ENCODE assay signal across 9 cellular contexts in genomic region chr11:119421941-119422504, GRCh38. TPM values are rescaled to one million over a fixed set of nuclear protein-coding genes. Genes with fewer than 3 reads are reported as not detected.
DNase-seq lines count a peak whose midpoint lies in the region; ATAC-seq and TF ChIP-seq lines count a peak whose summit lies in the region.
"Had no signal": no experiment of that assay in that cellular context is flagged by ENCODE, and none has a peak within 500 bp of the region (broad histone marks: within the 10 kb centered on the region; RNA-seq: fewer than 3 reads in every experiment).

No MANE protein-coding gene starts in this region.

- H3K9me3 ChIP-seq in SK-N-MC (ENCODE audit: low read depth, low read length) (no peaks in the 10 kb centered on the region), gastroesophageal sphincter (no peaks in the 10 kb centered on the region), psoas muscle (no peaks in the 10 kb centered on the region)

- peak overlapping the region; percentile 80 for H3K27ac ChIP-seq in GM23338 (ENCODE audit: low read depth)
- no peak overlapping the region for H3K27ac ChIP-seq in SK-N-MC
- H3K27ac ChIP-seq in gastroesophageal sphincter = peak overlapping the region in 3 of 4 donors; percentile 3 to 72 (median 66)
- H3K27ac ChIP-seq in psoas muscle = no peak overlapping the region

- peaks cover 3% of the 10 kb centered on the region; the same call in 1 of the 3 replicates for H3K9me3 Mint-ChIP-seq in GM23338

- peak; percentile 52 for DNase-seq in GM23338 (ENCODE audit: low spot score)
- no peak for DNase-seq in SK-N-MC (ENCODE audit: low read depth, low spot score)
- no peak for DNase-seq in psoas muscle
- no peak for DNase-seq in 8988T
- DNase-seq in left lobe of liver (ENCODE audit: low spot score) = no peak

- H3K36me3 Mint-ChIP-seq in GM23338 (ENCODE audit: low read depth) = peaks cover 54% of the 10 kb centered on the region

- peaks cover 70% of the 10 kb centered on the region for H3K4me1 Mint-ChIP-seq in GM23338

- no peaks in the 10 kb centered on the region for H3K9me2 ChIP-seq in GM23338 (ENCODE audit: insufficient read depth)

- TF ChIP-seq CTCF in GM23338 (conservative IDR thresholded peaks at IDR 0.05; ENCODE audit: low read depth in 2 of 2) = no peak
- TF ChIP-seq CTCF in gastroesophageal sphincter (IDR thresholded peaks at IDR 0.05) = no peak
- no peak for TF ChIP-seq CTCF in psoas muscle (IDR thresholded peaks at IDR 0.05)

- peak overlapping the region; percentile 74 for H3K4me2 ChIP-seq in GM23338

- H4K20me1 ChIP-seq in GM23338 (replicated peaks; ENCODE audit: insufficient read depth) = peaks cover 10% of the 10 kb centered on the region

- H3K4me3 ChIP-seq in GM23338 (peak overlapping the region; percentile 78), SK-N-MC (peak overlapping the region; percentile 97), gastroesophageal sphincter (peak overlapping the region; percentile 22 to 60), psoas muscle (peak overlapping the region; percentile 46)

- peak; percentile 54 for ATAC-seq in GM23338
- ATAC-seq in gastroesophageal sphincter = no peak
- no peak for ATAC-seq in psoas muscle
- ATAC-seq in GM18505 (IDR thresholded peaks at IDR 0.05; ENCODE audit: unreplicated experiment) = no peak
- no peak for ATAC-seq in left lobe of liver
- ATAC-seq in HG02884 (IDR thresholded peaks at IDR 0.05; ENCODE audit: unreplicated experiment) = no peak

- H3K36me3 ChIP-seq in GM23338 (ENCODE audit: insufficient read depth) (peaks cover 20% of the 10 kb centered on the region), SK-N-MC (ENCODE audit: insufficient read depth, low read length) (peaks cover 19% of the 10 kb centered on the region), gastroesophageal sphincter (peaks cover 0 to 3% of the 10 kb centered on the region in 2 donors), psoas muscle (ENCODE audit: insufficient read depth in 1 of 2, low read depth in 1 of 2) (no peaks in the 10 kb centered on the region)

- peaks cover 40% of the 10 kb centered on the region for H3K79me2 ChIP-seq in GM23338 (replicated peaks; ENCODE audit: insufficient read depth)

- H3K27me3 Mint-ChIP-seq in GM23338 (ENCODE audit: insufficient read depth, low read depth, poor library complexity) = peaks cover 35% of the 10 kb centered on the region

- H3K27me3 ChIP-seq in GM23338 (ENCODE audit: insufficient read depth) (no peaks in the 10 kb centered on the region), gastroesophageal sphincter (peaks cover 40% of the 10 kb centered on the region), psoas muscle (ENCODE audit: insufficient read depth in 3 of 3, low read length in 2 of 3) (peaks cover 0 to 53% (median 16%) of the 10 kb centered on the region in 3 donors)

- TF ChIP-seq POLR2A in gastroesophageal sphincter (IDR thresholded peaks at IDR 0.05) (no peak), GM18505 (IDR thresholded peaks at IDR 0.05; ENCODE audit: borderline replicate concordance, extremely low read depth, insufficient read depth, insufficient read length) (no peak)

- H3F3A ChIP-seq in GM23338 (replicated peaks; ENCODE audit: low read depth) = peaks cover 40% of the 10 kb centered on the region

- H2AFZ ChIP-seq in GM23338 = no peak overlapping the region

- intact Hi-C loops in psoas muscle (cut with DNase I) = no loop called here

- TF ChIP-seq EP300 in gastroesophageal sphincter (IDR thresholded peaks at IDR 0.05) = no peak

- H3K27ac Mint-ChIP-seq in GM23338 = peak overlapping the region; percentile 93

- peaks cover 46% of the 10 kb centered on the region for H3K4me1 ChIP-seq in GM23338 (ENCODE audit: insufficient read depth)
- H3K4me1 ChIP-seq in gastroesophageal sphincter = peaks cover 0 to 44% (median 16%) of the 10 kb centered on the region in 3 donors
- peaks cover 7% of the 10 kb centered on the region for H3K4me1 ChIP-seq in psoas muscle

- H3K9ac ChIP-seq in SK-N-MC (ENCODE audit: insufficient read length) = peak overlapping the region; percentile 58

- H3K4me3 Mint-ChIP-seq in GM23338 = peak overlapping the region; percentile 91

- WGBS in gastroesophageal sphincter (ENCODE audit: low coverage in 1 of 2), 2 donors = 0% methylated on average over 1 to 6 of the region's 28 CpGs
- WGBS in psoas muscle, 3 donors = 0 to 1% (median 1%) methylated on average over 26 to 28 of the region's 28 CpGs

TF ChIP-seq in GM23338, 12 proteins besides CTCF, POLR2A, EP300 and RAD21 (continues in another document):
- no peak for TF ChIP-seq ETS1 (IDR thresholded peaks at IDR 0.05)
- TF ChIP-seq POLR2AphosphoS5 (IDR thresholded peaks at IDR 0.05; ENCODE audit: low read depth) = peak; percentile 15
- TF ChIP-seq, protein P1, sequence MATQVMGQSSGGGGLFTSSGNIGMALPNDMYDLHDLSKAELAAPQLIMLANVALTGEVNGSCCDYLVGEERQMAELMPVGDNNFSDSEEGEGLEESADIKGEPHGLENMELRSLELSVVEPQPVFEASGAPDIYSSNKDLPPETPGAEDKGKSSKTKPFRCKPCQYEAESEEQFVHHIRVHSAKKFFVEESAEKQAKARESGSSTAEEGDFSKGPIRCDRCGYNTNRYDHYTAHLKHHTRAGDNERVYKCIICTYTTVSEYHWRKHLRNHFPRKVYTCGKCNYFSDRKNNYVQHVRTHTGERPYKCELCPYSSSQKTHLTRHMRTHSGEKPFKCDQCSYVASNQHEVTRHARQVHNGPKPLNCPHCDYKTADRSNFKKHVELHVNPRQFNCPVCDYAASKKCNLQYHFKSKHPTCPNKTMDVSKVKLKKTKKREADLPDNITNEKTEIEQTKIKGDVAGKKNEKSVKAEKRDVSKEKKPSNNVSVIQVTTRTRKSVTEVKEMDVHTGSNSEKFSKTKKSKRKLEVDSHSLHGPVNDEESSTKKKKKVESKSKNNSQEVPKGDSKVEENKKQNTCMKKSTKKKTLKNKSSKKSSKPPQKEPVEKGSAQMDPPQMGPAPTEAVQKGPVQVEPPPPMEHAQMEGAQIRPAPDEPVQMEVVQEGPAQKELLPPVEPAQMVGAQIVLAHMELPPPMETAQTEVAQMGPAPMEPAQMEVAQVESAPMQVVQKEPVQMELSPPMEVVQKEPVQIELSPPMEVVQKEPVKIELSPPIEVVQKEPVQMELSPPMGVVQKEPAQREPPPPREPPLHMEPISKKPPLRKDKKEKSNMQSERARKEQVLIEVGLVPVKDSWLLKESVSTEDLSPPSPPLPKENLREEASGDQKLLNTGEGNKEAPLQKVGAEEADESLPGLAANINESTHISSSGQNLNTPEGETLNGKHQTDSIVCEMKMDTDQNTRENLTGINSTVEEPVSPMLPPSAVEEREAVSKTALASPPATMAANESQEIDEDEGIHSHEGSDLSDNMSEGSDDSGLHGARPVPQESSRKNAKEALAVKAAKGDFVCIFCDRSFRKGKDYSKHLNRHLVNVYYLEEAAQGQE (IDR thresholded peaks at IDR 0.05; ENCODE audit: unreplicated experiment) = peak; percentile 14
- no peak for TF ChIP-seq EZH2 (IDR thresholded peaks at IDR 0.05; ENCODE audit: low read depth, unreplicated experiment)
- TF ChIP-seq STAT1 (IDR thresholded peaks at IDR 0.05; ENCODE audit: unreplicated experiment) = no peak
- no peak for TF ChIP-seq ZNF114 (CRISPR knock-in tag; IDR thresholded peaks at IDR 0.05)
- no peak for TF ChIP-seq JUNB (IDR thresholded peaks at IDR 0.05; ENCODE audit: unreplicated experiment)

RNA-seq across cellular contexts. Expression of gene THY1, which starts 0.9 kb away (rescaled TPM):
- 515 and 597 TPM in 2 replicates for total RNA-seq in GM23338 (2014; rRNA removed; shearing (Covaris generic))
- polyA plus RNA-seq in GM23338 (2016; fragmentation: Nextera tagmentation; extraction: Ambion mirVana) (461 and 490 TPM in 2 replicates), psoas muscle (1 to 10 TPM in 1 of 3 donors, under 1 TPM in 2; 0.93 to 6.4 (median 1.00) TPM)
- total RNA-seq in gastroesophageal sphincter (10 to 100 TPM in 3 of 4 donors, 1 to 10 TPM in 1; 2.5 to 34.5 (median 16.8) TPM), psoas muscle (1 to 10 TPM in 3 of 4 donors, under 1 TPM in 1; 0.42 to 2.1 (median 1.4) TPM), left lobe of liver (0.96 TPM)
- total RNA-seq: NCI-H460 had no signal

RNA-seq across cellular contexts. Expression of gene USP2, which starts 40.5 kb away (rescaled TPM):
- 4.9 and 6.6 TPM in 2 replicates for total RNA-seq in GM23338 (2014; rRNA removed; shearing (Covaris generic))
- 5.0 and 5.9 TPM in 2 replicates for polyA plus RNA-seq in GM23338 (2016; fragmentation: Nextera tagmentation; extraction: Ambion mirVana)
- 1 to 10 TPM; 4.6 to 10.0 (median 6.6) TPM for total RNA-seq in gastroesophageal sphincter
- 100 to 1,000 TPM in 3 of 4 donors, 10 to 100 TPM in 1; 75.8 to 210 (median 156) TPM for total RNA-seq in psoas muscle
- polyA plus RNA-seq in psoas muscle = 10 to 100 TPM; 49.0 to 76.4 (median 57.4) TPM
- 10.9 TPM for total RNA-seq in left lobe of liver

Comparison
In these comparisons a context has a peak if more than half of its experiments do, and no peak if none do; other contexts are left out.
1. H3K27ac ChIP-seq: peak in GM23338 (single experiment) and gastroesophageal sphincter (3 of 4); none in SK-N-MC (single experiment) and psoas muscle (single experiment).
2. H3K4me3 ChIP-seq: peak in every context shown above with its lines; median percentile 97 in SK-N-MC; 78 in GM23338; 46 in psoas muscle; 41 in gastroesophageal sphincter.
3. RNA of gene THY1, which starts 0.9 kb away (total RNA-seq): 515 to 597 TPM in GM23338; 2.5 to 34.5 TPM in gastroesophageal sphincter, 0.42 to 2.1 TPM in psoas muscle and 0.96 TPM in left lobe of liver (single experiment); every median in the first group is over 10 times any median in the second.